ENCODE assay signal across 9 cellular contexts in the genomic region with DNA sequence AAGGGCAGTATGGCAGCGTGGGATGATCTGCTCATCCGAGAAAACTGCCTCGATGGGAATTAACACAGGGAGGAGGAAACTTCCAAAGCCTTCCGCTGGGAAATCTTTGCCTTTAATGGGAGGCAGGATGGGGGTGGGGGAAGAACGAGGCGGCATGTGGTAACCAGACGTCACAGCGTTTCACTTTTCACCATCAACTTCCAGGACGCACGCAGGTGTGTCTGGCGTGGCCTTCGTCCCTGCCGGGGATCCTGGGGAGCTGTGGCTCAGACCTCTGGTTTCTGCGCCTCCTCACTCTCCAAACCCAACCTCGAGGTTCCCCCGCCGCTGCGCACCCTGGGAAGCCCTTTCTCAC. TPM values are rescaled to one million over a fixed set of nuclear protein-coding genes. Genes with fewer than 3 reads are reported as not detected.
A peak's percentile ranks its signal among the peaks of the same experiment; 100 is the strongest.
DNase-seq lines count a peak whose midpoint lies in the region; ATAC-seq, FAIRE-seq and TF ChIP-seq lines count a peak whose summit lies in the region.
"Had no signal": no experiment of that assay in that cellular context is flagged by ENCODE, and none has a peak within 500 bp of the region (broad histone marks: within the 10 kb centered on the region; RNA-seq: fewer than 3 reads in every experiment).

No MANE protein-coding gene starts in this region.

- no peak for FAIRE-seq in RCC 7860 (lab: Jason Lieb, UNC)

- peaks cover 0 to 27% (median 0%) of the 10 kb centered on the region in 5 donors for H3K27me3 Mint-ChIP-seq in naive thymus-derived CD4-positive, alpha-beta T cell

- no peaks in the 10 kb centered on the region for H3K27me3 ChIP-seq in duodenal mucosa (ENCODE audit: control insufficient read depth in 1 of 2, insufficient read depth in 2 of 2, low read length in 2 of 2)
- H3K27me3 ChIP-seq in naive thymus-derived CD4-positive, alpha-beta T cell (ENCODE audit: control insufficient read depth in 2 of 2, insufficient read depth in 2 of 2, low read length in 2 of 2): no peaks in the 10 kb centered on the region

- CTCF ChIA-PET in naive thymus-derived CD4-positive, alpha-beta T cell (lab: Charles Lee): interaction anchor here (1.0 kb wide), 1 partner anchor 17 kb away, joined by 3 read pairs; no protein-coding TSS in a partner anchor

- no peaks in the 10 kb centered on the region for H3K9me3 Mint-ChIP-seq in naive thymus-derived CD4-positive, alpha-beta T cell

- peak overlapping the region; percentile 85 to 96 (median 92) for H3K4me3 Mint-ChIP-seq in naive thymus-derived CD4-positive, alpha-beta T cell

- H3K4me1 Mint-ChIP-seq in naive thymus-derived CD4-positive, alpha-beta T cell: peaks cover 11 to 30% (median 26%) of the 10 kb centered on the region in 7 donors

- H3K27ac ChIP-seq in C4-2B: peak overlapping the region; percentile 7
- H3K27ac ChIP-seq in duodenal mucosa (ENCODE audit: low read depth, low read length): peak overlapping the region; percentile 76
- H3K27ac ChIP-seq in naive thymus-derived CD4-positive, alpha-beta T cell (ENCODE audit: low read depth, low read length): peak overlapping the region; percentile 93

- peaks cover 25 to 44% of the 10 kb centered on the region in 2 donors for H3K4me1 ChIP-seq in duodenal mucosa (ENCODE audit: control insufficient read depth in 1 of 2, insufficient read depth in 2 of 2, low read length in 2 of 2)
- peaks cover 11 to 15% of the 10 kb centered on the region in 2 donors for H3K4me1 ChIP-seq in naive thymus-derived CD4-positive, alpha-beta T cell (ENCODE audit: control insufficient read depth in 2 of 2, insufficient read depth in 2 of 2, low read length in 2 of 2)

- no peaks in the 10 kb centered on the region for H3K36me3 Mint-ChIP-seq in naive thymus-derived CD4-positive, alpha-beta T cell

- H3K36me3 ChIP-seq in duodenal mucosa (ENCODE audit: control insufficient read depth in 1 of 2, insufficient read depth in 2 of 2, low read length in 2 of 2): no peaks in the 10 kb centered on the region
- no peaks in the 10 kb centered on the region for H3K36me3 ChIP-seq in naive thymus-derived CD4-positive, alpha-beta T cell (ENCODE audit: control insufficient read depth in 2 of 3, insufficient read depth in 3 of 3, low read length in 3 of 3)

- H3K27ac Mint-ChIP-seq in naive thymus-derived CD4-positive, alpha-beta T cell: peak overlapping the region; percentile 18 to 98 (median 92)

- H3K9ac ChIP-seq in duodenal mucosa (ENCODE audit: low read depth in 1 of 2, low read length in 2 of 2): peak overlapping the region; percentile 34 to 58

- no peak for TF ChIP-seq CTCF in C4-2B (conservative IDR thresholded peaks at IDR 0.05)

- H3K9me3 ChIP-seq in duodenal mucosa (ENCODE audit: control insufficient read depth in 1 of 2, low read length in 2 of 2): no peaks in the 10 kb centered on the region
- no peaks in the 10 kb centered on the region for H3K9me3 ChIP-seq in naive thymus-derived CD4-positive, alpha-beta T cell (ENCODE audit: control insufficient read depth in 2 of 3, low read length in 3 of 3)

- ATAC-seq in GM21447 (IDR thresholded peaks at IDR 0.05; ENCODE audit: unreplicated experiment): peak; percentile 26
- ATAC-seq in naive thymus-derived CD4-positive, alpha-beta T cell: no peak
- ATAC-seq in activated CD4-positive, CD25-positive, alpha-beta regulatory T cell treated with anti-CD3 and anti-CD28 coated beads, Interleukin-2, amount 50 U/mL, for 24 hours: no peak

- POLR2A ChIA-PET in naive thymus-derived CD4-positive, alpha-beta T cell (lab: Charles Lee): interaction anchor here (1.0 kb wide), 1 partner anchor 41 kb away, joined by 3 read pairs; no protein-coding TSS in a partner anchor

- intact Hi-C loops in naive thymus-derived CD4-positive, alpha-beta T cell (cut with micrococcal nuclease): loop anchor here (1.0 to 5.0 kb wide), 13 partner anchors 19 to 1167 kb away; partner anchors contain the start of genes NDUFV3 (in 1 of the 2), UBASH3A (in 1 of the 2) and WDR4 (in 1 of the 2)

- DNase-seq in NCI-H2196 treated with DMSO at 0.1 percent for 48 hours (lab: John Stamatoyannopoulos, UW; ENCODE audit: unreplicated experiment) (peak; percentile 60), RCC 7860 (ENCODE audit: low spot score) (no peak)
- no peak for DNase-seq in naive thymus-derived CD4-positive, alpha-beta T cell
- DNase-seq in NK-92 treated with Interleukin-12 subunit alpha and Interleukin-12 subunit beta, amount 100 ng/mL, for 24 hours (lab: John Stamatoyannopoulos, UW): no peak

- H3K4me3 ChIP-seq in duodenal mucosa (ENCODE audit: low read depth in 1 of 2, low read length in 2 of 2): peak overlapping the region; percentile 79 to 87
- peak overlapping the region; percentile 91 for H3K4me3 ChIP-seq in naive thymus-derived CD4-positive, alpha-beta T cell (ENCODE audit: low read length)

RNA-seq across cellular contexts. Expression of gene RSPH1, which starts 0.3 kb away (rescaled TPM):
- under 1 TPM in 2 of 5 experiments, not detected in 3; 0.27 to 0.40 TPM for total RNA-seq in naive thymus-derived CD4-positive, alpha-beta T cell
- polyA plus RNA-seq in naive thymus-derived CD4-positive, alpha-beta T cell: not detected
- total RNA-seq: M059J had no signal

RNA-seq across cellular contexts. Expression of gene SLC37A1, which starts 17.9 kb away (rescaled TPM):
- 10 to 100 TPM; 15.1 to 23.2 (median 18.1) TPM for total RNA-seq in naive thymus-derived CD4-positive, alpha-beta T cell
- polyA plus RNA-seq in naive thymus-derived CD4-positive, alpha-beta T cell: 1 to 10 TPM; 4.4 to 7.8 TPM

Comparison
In these comparisons a context has a peak if more than half of its experiments do, and no peak if none do; other contexts are left out.
1. H3K27ac ChIP-seq: peak in every context shown above with its lines; median percentile 93 in naive thymus-derived CD4-positive, alpha-beta T cell; 76 in duodenal mucosa; 7 in C4-2B.